In genomic region chrX:2502120-2502667, GRCh38 we compare ENCODE assay signal across 2 cellular contexts.
TF ChIP-seq lines count a peak whose summit lies in the region.

No MANE protein-coding gene starts in this region.

TF ChIP-seq in A549, 52 proteins besides CTCF, POLR2A, EP300 and RAD21 (continued from another document):
- TF ChIP-seq MYC (IDR thresholded peaks at IDR 0.05; ENCODE audit: borderline replicate concordance, low read length) (no peak), PBX3 (IDR thresholded peaks at IDR 0.05) (no peak), POLR2AphosphoS2 (conservative IDR thresholded peaks at IDR 0.05; ENCODE audit: low read length) (no peak), MAX (IDR thresholded peaks at IDR 0.05) (no peak), HOXB13 (CRISPR knock-in tag; IDR thresholded peaks at IDR 0.05; ENCODE audit: low read depth) (no peak)
TF ChIP-seq in A549: peak in this region for 0.

TF ChIP-seq in GM23338, 12 proteins besides CTCF, POLR2A, EP300 and RAD21 (continued from another document):
- no peak for TF ChIP-seq REST (IDR thresholded peaks at IDR 0.05; ENCODE audit: unreplicated experiment)
- TF ChIP-seq STAT1 (IDR thresholded peaks at IDR 0.05; ENCODE audit: unreplicated experiment), result no peak
- TF ChIP-seq JUNB (IDR thresholded peaks at IDR 0.05; ENCODE audit: unreplicated experiment), result no peak
- no peak for TF ChIP-seq CREB1 (CRISPR knock-in tag; IDR thresholded peaks at IDR 0.05; ENCODE audit: low read depth)
